Comparison of ENCODE assay signal across 10 cellular contexts in the genomic region with DNA sequence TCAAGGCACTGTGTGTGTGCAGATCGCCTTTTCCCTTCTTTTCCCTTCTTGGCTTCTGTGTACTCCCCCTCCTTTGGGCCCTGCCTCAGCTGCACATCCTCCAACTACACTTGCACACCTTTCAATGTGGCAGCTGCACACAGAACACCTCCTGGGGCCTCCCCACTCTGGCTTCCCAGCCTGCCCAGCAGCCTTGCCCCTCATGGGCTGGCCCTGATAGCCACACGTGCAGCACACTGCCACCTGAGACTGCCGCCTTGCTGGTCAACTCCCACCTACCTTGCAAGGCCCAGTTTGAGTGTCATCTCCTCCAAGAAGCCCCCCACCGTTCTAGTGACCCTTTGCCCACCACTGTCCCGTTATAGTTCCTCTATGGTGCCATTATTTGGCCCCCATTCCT.
DNase-seq lines count a peak whose midpoint lies in the region; ATAC-seq and TF ChIP-seq lines count a peak whose summit lies in the region.
"Had no signal": no experiment of that assay in that cellular context is flagged by ENCODE, and none has a peak within 500 bp of the region (broad histone marks: within the 10 kb centered on the region; RNA-seq: fewer than 3 reads in every experiment).

No MANE protein-coding gene starts in this region.

- ATAC-seq in GM19452 (IDR thresholded peaks at IDR 0.05; ENCODE audit: unreplicated experiment) (no peak), HG03097 (IDR thresholded peaks at IDR 0.05; ENCODE audit: low FRiP score, unreplicated experiment) (no peak)

- H3K4me3 Mint-ChIP-seq in IgD-negative memory B cell, result peak overlapping the region in 3 of 4 donors; percentile 84 to 91 (median 91)

- H3K36me3 Mint-ChIP-seq in IgD-negative memory B cell, result peaks cover 5% of the 10 kb centered on the region

- no peak overlapping the region for H3K14ac ChIP-seq in neuronal stem cell (ENCODE audit: low read length)

- peak overlapping the region; percentile 92 to 98 (median 98) for H3K27ac Mint-ChIP-seq in IgD-negative memory B cell

- H2BK15ac ChIP-seq in neuronal stem cell (ENCODE audit: low read length), result no peak overlapping the region

- peak overlapping the region; percentile 15 for H3K18ac ChIP-seq in neuronal stem cell (ENCODE audit: low read length)

- peaks cover 59 to 83% (median 66%) of the 10 kb centered on the region in 3 donors for H3K4me1 Mint-ChIP-seq in IgD-negative memory B cell

- no peak overlapping the region for H4K8ac ChIP-seq in neuronal stem cell (ENCODE audit: low read depth, low read length)

- H3K9me3 ChIP-seq in neuronal stem cell (replicated peaks in 1 of 2; ENCODE audit: control insufficient read depth in 2 of 2, insufficient read depth in 1 of 2, low read depth in 1 of 2, low read length in 2 of 2), result no peaks in the 10 kb centered on the region

- H3K27ac ChIP-seq in 22Rv1 (peak overlapping the region; percentile 61), coronary artery (peak overlapping the region; percentile 96 to 99), neuronal stem cell (replicated peaks; ENCODE audit: low read length) (no peak overlapping the region)

- H2BK12ac ChIP-seq in neuronal stem cell (ENCODE audit: low read length), result peak overlapping the region; percentile 14

- TF ChIP-seq CTCF in 22Rv1 (IDR thresholded peaks at IDR 0.05), result no peak
- TF ChIP-seq CTCF in coronary artery (IDR thresholded peaks at IDR 0.05), result no peak

- H3K79me1 ChIP-seq in neuronal stem cell (ENCODE audit: low read depth, low read length), result peaks cover 5% of the 10 kb centered on the region

- H3K23ac ChIP-seq in neuronal stem cell (ENCODE audit: low read depth, low read length, poor library complexity), result no peak overlapping the region

- peaks cover 3% of the 10 kb centered on the region for H3K27me3 Mint-ChIP-seq in IgD-negative memory B cell

- H3K27me3 ChIP-seq in neuronal stem cell (ENCODE audit: control insufficient read depth in 3 of 3, insufficient read depth in 3 of 3, low read depth in 1 of 3, low read length in 3 of 3), result no peaks in the 10 kb centered on the region

- H3K4me3 ChIP-seq in coronary artery (peak overlapping the region; percentile 56), neuronal stem cell (ENCODE audit: low read length in 2 of 2) (no peak overlapping the region)

- peaks cover 30 to 31% of the 10 kb centered on the region in 2 donors for H3K4me1 ChIP-seq in neuronal stem cell (ENCODE audit: control insufficient read depth in 2 of 2, insufficient read depth in 1 of 2, low read depth in 1 of 2, low read length in 2 of 2)

- H2AK5ac ChIP-seq in neuronal stem cell (ENCODE audit: low read depth, low read length), result peak overlapping the region; percentile 53

- no peak overlapping the region for H3K4me2 ChIP-seq in neuronal stem cell (ENCODE audit: insufficient read depth, low read length, poor library complexity, severe bottlenecking)

- DNase-seq in coronary artery (ENCODE audit: low spot score) (peak; percentile 77), neuronal stem cell (ENCODE audit: low spot score) (no peak), NCI-H2029 (lab: John Stamatoyannopoulos, UW) (no peak), midbrain (lab: John Stamatoyannopoulos, UW) (no peak)
- DNase-seq: CD8-positive, alpha-beta memory T cell; stimulated activated naive CD8-positive, alpha-beta T cell treated with anti-CD3 and anti-CD28 coated beads, Interleukin-15, Interleukin-2, amounts not matched to agents 100 U/mL and 50 U/mL, for 24 hours had no signal

- no CpG with 5 or more reads among the region's 5 CpGs for WGBS in neuronal stem cell (ENCODE audit: extremely low coverage in 2 of 2, insufficient read length in 2 of 2, insufficient replicate concordance in 1 of 2), 2 donors

- no peak overlapping the region for H2BK120ac ChIP-seq in neuronal stem cell (ENCODE audit: low read depth, low read length)

- H2BK5ac ChIP-seq in neuronal stem cell (ENCODE audit: low read length), result no peak overlapping the region

- no peak overlapping the region for H3K4ac ChIP-seq in neuronal stem cell (ENCODE audit: low read length)

- H3K9me3 Mint-ChIP-seq in IgD-negative memory B cell, result no peaks in the 10 kb centered on the region
- H3K9me3 Mint-ChIP-seq: CD8-positive, alpha-beta memory T cell had no signal

- no peak overlapping the region for H3K9ac ChIP-seq in neuronal stem cell (ENCODE audit: low read depth, low read length, poor library complexity)

- H3K36me3 ChIP-seq in neuronal stem cell (replicated peaks in 1 of 2; ENCODE audit: control insufficient read depth in 2 of 2, insufficient read depth in 2 of 2, low read length in 2 of 2), result peaks cover 0 to 6% of the 10 kb centered on the region in 2 donors

- H2AFZ ChIP-seq in neuronal stem cell (ENCODE audit: low read length), result no peak overlapping the region

- H4K91ac ChIP-seq in neuronal stem cell (ENCODE audit: low read depth, low read length, poor library complexity), result no peak overlapping the region
